19 cellular contexts compared by ENCODE assay signal in the genomic region with DNA sequence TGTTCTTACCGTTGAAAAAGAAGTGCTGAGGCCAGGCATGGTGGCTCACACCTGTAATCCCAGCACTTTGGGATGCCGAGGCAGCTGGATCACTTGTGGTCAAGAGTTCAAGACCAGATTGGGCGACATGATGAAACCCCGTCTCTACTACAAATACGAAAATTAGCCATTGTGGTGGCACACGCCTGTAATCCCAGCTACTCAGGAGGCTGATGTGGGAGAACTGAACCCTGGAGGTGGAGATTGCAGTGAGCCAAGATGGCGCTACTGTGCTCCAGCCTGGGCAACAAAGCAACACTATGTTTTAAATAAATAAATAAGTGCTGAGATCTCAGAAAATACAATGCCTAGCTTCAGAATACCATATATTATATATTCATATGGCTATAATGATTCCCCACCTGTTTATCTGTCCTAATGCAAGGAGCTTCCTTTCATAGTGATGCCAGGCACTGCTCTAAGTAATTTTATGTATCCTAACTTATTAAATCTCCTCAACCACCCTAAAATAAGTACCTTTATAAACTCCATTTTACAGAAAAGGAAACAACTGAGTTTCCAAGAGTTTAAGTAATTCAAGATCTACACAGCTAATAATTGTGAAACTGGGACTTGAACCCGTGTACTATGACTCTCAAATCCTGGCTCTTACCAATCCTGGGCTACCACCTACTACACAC. TPM values are rescaled to one million over a fixed set of nuclear protein-coding genes. Genes with fewer than 3 reads are reported as not detected.
DNase-seq lines count a peak whose midpoint lies in the region; ATAC-seq and TF ChIP-seq lines count a peak whose summit lies in the region.
"Had no signal": no experiment of that assay in that cellular context is flagged by ENCODE, and none has a peak within 500 bp of the region (broad histone marks: within the 10 kb centered on the region; RNA-seq: fewer than 3 reads in every experiment).

No MANE protein-coding gene starts in this region.

- H3K4me3 ChIP-seq in ACC112 (ENCODE audit: low read depth, low read length), result no peak overlapping the region
- H3K4me3 ChIP-seq in GM23248, result no peak overlapping the region
- H3K4me3 ChIP-seq in fibroblast of mammary gland (ENCODE audit: control insufficient read depth, low read depth, low read length), result no peak overlapping the region
- H3K4me3 ChIP-seq in right cardiac atrium (ENCODE audit: low read length), result no peak overlapping the region
- H3K4me3 ChIP-seq: ascending aorta, right lobe of liver had no signal

- H2AFZ ChIP-seq in ACC112 (ENCODE audit: low read length, unreplicated experiment) (no peak overlapping the region), GM23248 (no peak overlapping the region)

- ATAC-seq in right cardiac atrium (no peak), GM18502 (IDR thresholded peaks at IDR 0.05; ENCODE audit: poor library complexity, unreplicated experiment) (no peak)
- ATAC-seq: left ventricle myocardium superior; right lobe of liver; stimulated activated naive CD8-positive, alpha-beta T cell treated with anti-CD3 and anti-CD28 coated beads, Interleukin-15, Interleukin-2, amounts not matched to agents 100 U/mL and 50 U/mL, for 24 hours had no signal

- no peak overlapping the region for H3K4me3 Mint-ChIP-seq in activated T-helper 1 cell treated with anti-CD3 and anti-CD28 coated beads, Interleukin-12 subunit alpha, Interleukin-12 subunit beta, Interleukin-2, Interleukin-4 antibody, amounts not matched to agents 30 ng/mL and 10 ng/mL and 1 ng/mL, durations not matched to agents 14 hours and 24 hours and 36 hours

- H3K27me3 ChIP-seq in ACC112 (ENCODE audit: insufficient read depth, low read length) (no peaks in the 10 kb centered on the region), GM23248 (replicated peaks; ENCODE audit: insufficient read depth) (no peaks in the 10 kb centered on the region), right cardiac atrium (ENCODE audit: control insufficient read depth, insufficient read depth) (no peaks in the 10 kb centered on the region)
- H3K27me3 ChIP-seq: ascending aorta, right lobe of liver had no signal

- peaks cover 49% of the 10 kb centered on the region for H3K36me3 Mint-ChIP-seq in activated T-helper 1 cell treated with anti-CD3 and anti-CD28 coated beads, Interleukin-12 subunit alpha, Interleukin-12 subunit beta, Interleukin-2, Interleukin-4 antibody, amounts not matched to agents 30 ng/mL and 10 ng/mL and 1 ng/mL, durations not matched to agents 14 hours and 24 hours and 36 hours (ENCODE audit: low read depth)

- H3K27ac ChIP-seq in ACC112 (ENCODE audit: low read depth, low read length) (peak overlapping the region; percentile 94), GM23248 (peak overlapping the region; percentile 96), right cardiac atrium (ENCODE audit: low read length) (no peak overlapping the region)
- H3K27ac ChIP-seq: ascending aorta, right lobe of liver had no signal

- no peak for TF ChIP-seq CTCF in fibroblast of mammary gland (conservative IDR thresholded peaks at IDR 0.05; ENCODE audit: control insufficient read depth, insufficient read depth, low read depth, low read length)

- H3K9me3 ChIP-seq in GM23248 (ENCODE audit: low read depth) (no peaks in the 10 kb centered on the region), right cardiac atrium (ENCODE audit: control insufficient read depth, low read length) (no peaks in the 10 kb centered on the region)
- H3K9me3 ChIP-seq: ascending aorta, right lobe of liver had no signal

- H3K36me3 ChIP-seq in ACC112 (ENCODE audit: insufficient read depth, low read length), result peaks cover 18% of the 10 kb centered on the region
- H3K36me3 ChIP-seq in GM23248 (ENCODE audit: low read depth), result peaks cover 22% of the 10 kb centered on the region
- H3K36me3 ChIP-seq: ascending aorta, right lobe of liver had no signal

- no peak for DNase-seq in GM23248
- DNase-seq in activated T-helper 1 cell treated with anti-CD3 and anti-CD28 coated beads, Interleukin-12 subunit alpha, Interleukin-12 subunit beta, Interleukin-2, Interleukin-4 antibody, amounts not matched to agents 30 ng/mL and 10 ng/mL and 1 ng/mL, durations not matched to agents 14 hours and 24 hours and 36 hours (ENCODE audit: low spot score), result no peak
- DNase-seq in fibroblast of mammary gland (ENCODE audit: low read depth), result peak; percentile 41
- DNase-seq in right cardiac atrium, result no peak
- DNase-seq in KG1 (lab: John Stamatoyannopoulos, UW), result no peak
- no peak for DNase-seq in kidney tubule cell (ENCODE audit: low spot score)
- DNase-seq: activated CD4-positive, alpha-beta T cell treated with anti-CD3 and anti-CD28 coated beads for 1 hour; activated CD8-positive, alpha-beta memory T cell treated with anti-CD3 and anti-CD28 coated beads, Interleukin-2, amount 50 U/mL, for 48 hours; activated naive CD4-positive, alpha-beta T cell treated with Interleukin-2 at 50 U/mL for 16 hours; cortex of kidney; left ventricle myocardium superior; NCI-H2029 treated with DMSO at 0.1 percent for 48 hours; nucleus accumbens; right lobe of liver; stimulated activated naive CD8-positive, alpha-beta T cell treated with anti-CD3 and anti-CD28 coated beads, Interleukin-15, Interleukin-2, amounts not matched to agents 100 U/mL and 50 U/mL, for 24 hours; T-helper 9 cell had no signal

- no peaks in the 10 kb centered on the region for H3K27me3 Mint-ChIP-seq in activated T-helper 1 cell treated with anti-CD3 and anti-CD28 coated beads, Interleukin-12 subunit alpha, Interleukin-12 subunit beta, Interleukin-2, Interleukin-4 antibody, amounts not matched to agents 30 ng/mL and 10 ng/mL and 1 ng/mL, durations not matched to agents 14 hours and 24 hours and 36 hours (ENCODE audit: insufficient read depth)

- H3K79me2 ChIP-seq in ACC112 (ENCODE audit: control insufficient read depth, insufficient read depth, low read length, unreplicated experiment), result peaks cover 22% of the 10 kb centered on the region
- H3K79me2 ChIP-seq in GM23248 (ENCODE audit: insufficient read depth), result peaks cover 22% of the 10 kb centered on the region

- no peak overlapping the region for H3K4me2 ChIP-seq in GM23248 (ENCODE audit: unreplicated experiment)

- in situ Hi-C loops in GM23248 (cut with MboI), result loop anchor here (10.0 kb wide), 1 partner anchor 209 kb away; no protein-coding TSS in a partner anchor

- intact Hi-C loops in activated T-helper 1 cell treated with anti-CD3 and anti-CD28 coated beads, Interleukin-12 subunit alpha, Interleukin-12 subunit beta, Interleukin-2, Interleukin-4 antibody, amounts not matched to agents 30 ng/mL and 10 ng/mL and 1 ng/mL, durations not matched to agents 14 hours and 24 hours and 36 hours (cut with micrococcal nuclease), result no loop called here
- intact Hi-C loops in right cardiac atrium (cut with DNase I), result no loop called here

- no peaks in the 10 kb centered on the region for H4K20me1 ChIP-seq in GM23248 (ENCODE audit: insufficient read depth)

- WGBS in GM23248 (ENCODE audit: low coverage in 1 of 2, low lambda C conversion rate in 2 of 2, missing lambda C conversion rate in 2 of 2), 2 experiments, result 89 to 90% methylated on average over 8 of the region's 8 CpGs
- WGBS in right cardiac atrium, result 94% methylated on average over 8 of the region's 8 CpGs

- H3K4me1 ChIP-seq in ACC112 (ENCODE audit: control insufficient read depth, insufficient read depth, low read length, unreplicated experiment) (peaks cover 50% of the 10 kb centered on the region), GM23248 (ENCODE audit: insufficient read depth) (peaks cover 63% of the 10 kb centered on the region), right cardiac atrium (ENCODE audit: control insufficient read depth, insufficient read depth, low read length) (no peaks in the 10 kb centered on the region)
- H3K4me1 ChIP-seq: right lobe of liver had no signal

- 0 out of 2 replicates have a peak overlapping the region, but pooled peaks have one; percentile 15 for H3K9ac ChIP-seq in GM23248

- no peaks in the 10 kb centered on the region for H3K9me2 ChIP-seq in GM23248 (ENCODE audit: insufficient read depth)

- peaks cover 74% of the 10 kb centered on the region for H3K4me1 Mint-ChIP-seq in activated T-helper 1 cell treated with anti-CD3 and anti-CD28 coated beads, Interleukin-12 subunit alpha, Interleukin-12 subunit beta, Interleukin-2, Interleukin-4 antibody, amounts not matched to agents 30 ng/mL and 10 ng/mL and 1 ng/mL, durations not matched to agents 14 hours and 24 hours and 36 hours (ENCODE audit: low read depth)

- H3K9me3 Mint-ChIP-seq in activated T-helper 1 cell treated with anti-CD3 and anti-CD28 coated beads, Interleukin-12 subunit alpha, Interleukin-12 subunit beta, Interleukin-2, Interleukin-4 antibody, amounts not matched to agents 30 ng/mL and 10 ng/mL and 1 ng/mL, durations not matched to agents 14 hours and 24 hours and 36 hours, result peaks cover 3% of the 10 kb centered on the region

- peak overlapping the region; percentile 36 for H3K27ac Mint-ChIP-seq in activated T-helper 1 cell treated with anti-CD3 and anti-CD28 coated beads, Interleukin-12 subunit alpha, Interleukin-12 subunit beta, Interleukin-2, Interleukin-4 antibody, amounts not matched to agents 30 ng/mL and 10 ng/mL and 1 ng/mL, durations not matched to agents 14 hours and 24 hours and 36 hours

- H3F3A ChIP-seq in GM23248 (ENCODE audit: insufficient read depth), result peaks cover 86% of the 10 kb centered on the region

RNA-seq across cellular contexts. Expression of a gene that starts 7.3 kb away (rescaled TPM):
- total RNA-seq in GM23248 (2014; rRNA removed; shearing (Covaris generic)), result 35.7 and 36.7 TPM in 2 replicates
- polyA plus RNA-seq in GM23248 (2016; fragmentation: Nextera tagmentation; extraction: Ambion mirVana) (35.4 and 36.2 TPM in 2 replicates), right cardiac atrium (3.9 TPM)
- 88.9 and 91.5 TPM in 2 replicates for total RNA-seq in activated T-helper 1 cell treated with anti-CD3 and anti-CD28 coated beads, Interleukin-12 subunit alpha, Interleukin-12 subunit beta, Interleukin-2, Interleukin-4 antibody, amounts not matched to agents 30 ng/mL and 10 ng/mL and 1 ng/mL, durations not matched to agents 14 hours and 24 hours and 36 hours
- 1 to 10 TPM; 2.0 to 5.9 (median 3.5) TPM for total RNA-seq in right cardiac atrium
